Comparison of ENCODE assay signal across 8 cellular contexts in genomic region chr14:53109028-53109687, GRCh38. TPM values are rescaled to one million over a fixed set of nuclear protein-coding genes. Genes with fewer than 3 reads are reported as not detected.
DNase-seq lines count a peak whose midpoint lies in the region; ATAC-seq and TF ChIP-seq lines count a peak whose summit lies in the region.

No MANE protein-coding gene starts in this region.

- H3K4me1 Mint-ChIP-seq in activated CD4-positive, alpha-beta T cell treated with anti-CD3 and anti-CD28 coated beads, Interleukin-2, amount 10 ng/mL, durations not matched to agents 24 days and 14 days, result peaks cover 28% of the 10 kb centered on the region

- no peaks in the 10 kb centered on the region for H3K27me3 ChIP-seq in thoracic aorta (replicated peaks; ENCODE audit: insufficient read depth)

- no peaks in the 10 kb centered on the region for H3K27me3 Mint-ChIP-seq in activated CD4-positive, alpha-beta T cell treated with anti-CD3 and anti-CD28 coated beads, Interleukin-2, amount 10 ng/mL, durations not matched to agents 24 days and 14 days

- no peaks in the 10 kb centered on the region for H3K9me3 Mint-ChIP-seq in activated CD4-positive, alpha-beta T cell treated with anti-CD3 and anti-CD28 coated beads, Interleukin-2, amount 10 ng/mL, durations not matched to agents 24 days and 14 days

- intact Hi-C loops in activated CD4-positive, alpha-beta T cell treated with anti-CD3 and anti-CD28 coated beads, Interleukin-2, amount 10 ng/mL, durations not matched to agents 24 days and 14 days (cut with micrococcal nuclease), result loop anchor here (1.0 to 2.0 kb wide), 6 partner anchors 28 to 82 kb away; partner anchors contain the start of gene DDHD1

- ATAC-seq in GM19467 (IDR thresholded peaks at IDR 0.05; ENCODE audit: unreplicated experiment) (peak; percentile 77), HG03571 (IDR thresholded peaks at IDR 0.05; ENCODE audit: unreplicated experiment) (peak; percentile 89), thoracic aorta (ENCODE audit: insufficient number of reproducible peaks, low FRiP score, low read depth) (no peak)

- H3K27ac Mint-ChIP-seq in activated CD4-positive, alpha-beta T cell treated with anti-CD3 and anti-CD28 coated beads, Interleukin-2, amount 10 ng/mL, durations not matched to agents 24 days and 14 days, result no peak overlapping the region

- H3K9me3 ChIP-seq in thoracic aorta, result peaks cover 5% of the 10 kb centered on the region

- H3K27ac ChIP-seq in thoracic aorta, result no peak overlapping the region

- H3K4me3 ChIP-seq in thoracic aorta, result peak overlapping the region; percentile 56

- no peak overlapping the region for H3K4me3 Mint-ChIP-seq in activated CD4-positive, alpha-beta T cell treated with anti-CD3 and anti-CD28 coated beads, Interleukin-2, amount 10 ng/mL, durations not matched to agents 24 days and 14 days

- H3K4me1 ChIP-seq in thoracic aorta (ENCODE audit: control insufficient read depth in 1 of 2, low read depth in 2 of 2), result no peaks in the 10 kb centered on the region

- peaks cover 14% of the 10 kb centered on the region for H3K36me3 Mint-ChIP-seq in activated CD4-positive, alpha-beta T cell treated with anti-CD3 and anti-CD28 coated beads, Interleukin-2, amount 10 ng/mL, durations not matched to agents 24 days and 14 days (ENCODE audit: low read depth)

- no peak for TF ChIP-seq CTCF in thoracic aorta (IDR thresholded peaks at IDR 0.05)

- H3K36me3 ChIP-seq in thoracic aorta, result no peaks in the 10 kb centered on the region

- peak; percentile 23 for DNase-seq in COLO829 (ENCODE audit: low spot score)
- peak; percentile 92 for DNase-seq in activated CD4-positive, alpha-beta T cell treated with anti-CD3 and anti-CD28 coated beads, Interleukin-2, amount 10 ng/mL, durations not matched to agents 24 days and 14 days
- peak; percentile 41 for DNase-seq in medulla oblongata (ENCODE audit: extremely low spot score)
- no peak for DNase-seq in thoracic aorta (ENCODE audit: low spot score)
- DNase-seq in NCI-H82 (lab: John Stamatoyannopoulos, UW), result no peak
- no peak for DNase-seq in HT-29 (ENCODE audit: low spot score)

RNA-seq across cellular contexts. Expression of gene DDHD1, which starts 44.0 kb away (rescaled TPM):
- total RNA-seq in activated CD4-positive, alpha-beta T cell treated with anti-CD3 and anti-CD28 coated beads, Interleukin-2, amount 10 ng/mL, durations not matched to agents 24 days and 14 days, result 67.9 and 70.2 TPM in 2 replicates
- 10 to 100 TPM; 31.8 to 46.0 TPM for total RNA-seq in thoracic aorta
- total RNA-seq in HT-29 (2014; rRNA removed; shearing (Covaris generic)), result 6.8 and 7.0 TPM in 2 replicates

Comparison
In these comparisons a context has a peak if more than half of its experiments do, and no peak if none do; other contexts are left out.
1. DNase-seq: peak in COLO829 (single experiment), activated CD4-positive, alpha-beta T cell treated with anti-CD3 and anti-CD28 coated beads, Interleukin-2, amount 10 ng/mL, durations not matched to agents 24 days and 14 days (single experiment) and medulla oblongata (single experiment); none in thoracic aorta (single experiment), NCI-H82 (single experiment) and HT-29 (single experiment).